ENCODE assay signal across 19 cellular contexts in genomic region chr9:5375790-5376477, GRCh38. TPM values are rescaled to one million over a fixed set of nuclear protein-coding genes. Genes with fewer than 3 reads are reported as not detected.
DNase-seq lines count a peak whose midpoint lies in the region; ATAC-seq and TF ChIP-seq lines count a peak whose summit lies in the region.
"Had no signal": no experiment of that assay in that cellular context is flagged by ENCODE, and none has a peak within 500 bp of the region (broad histone marks: within the 10 kb centered on the region; RNA-seq: fewer than 3 reads in every experiment).

No MANE protein-coding gene starts in this region.

- peaks cover 15% of the 10 kb centered on the region for H3K36me3 Mint-ChIP-seq in activated T-helper 1 cell treated with anti-CD3 and anti-CD28 coated beads, Interleukin-12 subunit alpha, Interleukin-12 subunit beta, Interleukin-2, Interleukin-4 antibody, amounts not matched to agents 30 ng/mL and 10 ng/mL and 1 ng/mL, durations not matched to agents 14 hours and 24 hours and 36 hours (ENCODE audit: low read depth)

- H3K9me3 ChIP-seq in gastrocnemius medialis, result no peaks in the 10 kb centered on the region
- H3K9me3 ChIP-seq: breast epithelium, prostate gland had no signal

- peak overlapping the region; percentile 84 for H3K27ac Mint-ChIP-seq in activated T-helper 1 cell treated with anti-CD3 and anti-CD28 coated beads, Interleukin-12 subunit alpha, Interleukin-12 subunit beta, Interleukin-2, Interleukin-4 antibody, amounts not matched to agents 30 ng/mL and 10 ng/mL and 1 ng/mL, durations not matched to agents 14 hours and 24 hours and 36 hours
- H3K27ac Mint-ChIP-seq: HFFc6, nephron progenitor cell had no signal

- TF ChIP-seq CTCF in gastrocnemius medialis (IDR thresholded peaks at IDR 0.05 in 4 of 5, conservative IDR thresholded peaks at IDR 0.05 in 1 of 5), result no peak

- ATAC-seq in gastrocnemius medialis, result no peak
- ATAC-seq: K562 had no signal

- in situ Hi-C loops in gastrocnemius medialis (cut with MboI; ENCODE audit: low sequenced_read_pairs in 4 of 4), result no loop called here

- peaks cover 32% of the 10 kb centered on the region for H3K4me1 Mint-ChIP-seq in activated T-helper 1 cell treated with anti-CD3 and anti-CD28 coated beads, Interleukin-12 subunit alpha, Interleukin-12 subunit beta, Interleukin-2, Interleukin-4 antibody, amounts not matched to agents 30 ng/mL and 10 ng/mL and 1 ng/mL, durations not matched to agents 14 hours and 24 hours and 36 hours (ENCODE audit: low read depth)
- H3K4me1 Mint-ChIP-seq: nephron progenitor cell had no signal

- H3K27me3 Mint-ChIP-seq in activated T-helper 1 cell treated with anti-CD3 and anti-CD28 coated beads, Interleukin-12 subunit alpha, Interleukin-12 subunit beta, Interleukin-2, Interleukin-4 antibody, amounts not matched to agents 30 ng/mL and 10 ng/mL and 1 ng/mL, durations not matched to agents 14 hours and 24 hours and 36 hours (ENCODE audit: insufficient read depth), result no peaks in the 10 kb centered on the region

- no peak overlapping the region for H3K27ac ChIP-seq in gastrocnemius medialis
- H3K27ac ChIP-seq: breast epithelium, HL-60, prostate gland had no signal

- H3K4me3 Mint-ChIP-seq in activated T-helper 1 cell treated with anti-CD3 and anti-CD28 coated beads, Interleukin-12 subunit alpha, Interleukin-12 subunit beta, Interleukin-2, Interleukin-4 antibody, amounts not matched to agents 30 ng/mL and 10 ng/mL and 1 ng/mL, durations not matched to agents 14 hours and 24 hours and 36 hours, result no peak overlapping the region
- H3K4me3 Mint-ChIP-seq: HFFc6, nephron progenitor cell had no signal

- intact Hi-C loops in activated T-helper 1 cell treated with anti-CD3 and anti-CD28 coated beads, Interleukin-12 subunit alpha, Interleukin-12 subunit beta, Interleukin-2, Interleukin-4 antibody, amounts not matched to agents 30 ng/mL and 10 ng/mL and 1 ng/mL, durations not matched to agents 14 hours and 24 hours and 36 hours (cut with micrococcal nuclease), result loop anchor here (1.0 to 10.0 kb wide), 5 partner anchors 12 to 451 kb away; partner anchors contain the start of gene RLN1
- intact Hi-C loops in gastrocnemius medialis (cut with DNase I; ENCODE audit: low total_unique reads), result no loop called here

- DNase-seq in ELR (ENCODE audit: low read depth), result peak; percentile 58
- DNase-seq in HCEC 1CT, result peak; percentile 6
- no peak for DNase-seq in activated T-helper 1 cell treated with anti-CD3 and anti-CD28 coated beads, Interleukin-12 subunit alpha, Interleukin-12 subunit beta, Interleukin-2, Interleukin-4 antibody, amounts not matched to agents 30 ng/mL and 10 ng/mL and 1 ng/mL, durations not matched to agents 14 hours and 24 hours and 36 hours (ENCODE audit: low spot score)
- DNase-seq in glomerular endothelial cell (ENCODE audit: extremely low read depth, low read depth, low spot score), result peak; percentile 66
- DNase-seq in gastrocnemius medialis, result no peak
- no peak for DNase-seq in NCI-H146 treated with DMSO at 0.1 percent for 48 hours (lab: John Stamatoyannopoulos, UW; ENCODE audit: unreplicated experiment)
- no peak for DNase-seq in H7
- DNase-seq: HFFc6; kidney; mesendoderm; NCI-H1092 treated with DMSO at 0.1 percent for 48 hours; nephron progenitor cell; SIG-M5; stimulated activated CD4-positive, alpha-beta T cell treated with anti-CD3 and anti-CD28 coated beads, Interleukin-4, amount 100 ng/mL, for 4 hours had no signal

- H3K36me3 ChIP-seq in gastrocnemius medialis (no peaks in the 10 kb centered on the region), H7 (replicated peaks; ENCODE audit: control insufficient read depth, insufficient read depth, low read length) (no peaks in the 10 kb centered on the region)
- H3K36me3 ChIP-seq: breast epithelium, prostate gland had no signal

- H3K9me3 Mint-ChIP-seq in activated T-helper 1 cell treated with anti-CD3 and anti-CD28 coated beads, Interleukin-12 subunit alpha, Interleukin-12 subunit beta, Interleukin-2, Interleukin-4 antibody, amounts not matched to agents 30 ng/mL and 10 ng/mL and 1 ng/mL, durations not matched to agents 14 hours and 24 hours and 36 hours, result no peaks in the 10 kb centered on the region
- H3K9me3 Mint-ChIP-seq: HFFc6 had no signal

- H3K27me3 ChIP-seq in gastrocnemius medialis (no peaks in the 10 kb centered on the region), H7 (ENCODE audit: control insufficient read depth, insufficient read depth, low read length) (no peaks in the 10 kb centered on the region)
- H3K27me3 ChIP-seq: breast epithelium had no signal

- H3K4me3 ChIP-seq in gastrocnemius medialis (no peak overlapping the region), H7 (ENCODE audit: insufficient read depth, low read depth, low read length) (no peak overlapping the region)
- H3K4me3 ChIP-seq: breast epithelium, K562, prostate gland, smooth muscle cell had no signal

- no peak for TF ChIP-seq POLR2A in gastrocnemius medialis (IDR thresholded peaks at IDR 0.05)

- no peaks in the 10 kb centered on the region for H3K4me1 ChIP-seq in gastrocnemius medialis
- H3K4me1 ChIP-seq: breast epithelium, prostate gland had no signal

RNA-seq across cellular contexts. Expression of gene RLN1, which starts 36.3 kb away (rescaled TPM):
- 0.70 TPM in 1 of 2 replicates, not detected in the other for total RNA-seq in activated T-helper 1 cell treated with anti-CD3 and anti-CD28 coated beads, Interleukin-12 subunit alpha, Interleukin-12 subunit beta, Interleukin-2, Interleukin-4 antibody, amounts not matched to agents 30 ng/mL and 10 ng/mL and 1 ng/mL, durations not matched to agents 14 hours and 24 hours and 36 hours
- total RNA-seq in glomerular endothelial cell (not detected in 2 replicates), gastrocnemius medialis (not detected)
- total RNA-seq in H7 (2014; rRNA removed; shearing (Covaris generic)), result 0.30 and 0.42 TPM in 2 replicates
- total RNA-seq: HFFc6, K562, smooth muscle cell had no signal

Comparison
In these comparisons a context has a peak if more than half of its experiments do, and no peak if none do; other contexts are left out.
1. DNase-seq: peak in ELR (single experiment), HCEC 1CT (single experiment) and glomerular endothelial cell (single experiment); none in activated T-helper 1 cell treated with anti-CD3 and anti-CD28 coated beads, Interleukin-12 subunit alpha, Interleukin-12 subunit beta, Interleukin-2, Interleukin-4 antibody, amounts not matched to agents 30 ng/mL and 10 ng/mL and 1 ng/mL, durations not matched to agents 14 hours and 24 hours and 36 hours (single experiment), gastrocnemius medialis (0 of 2), NCI-H146 treated with DMSO at 0.1 percent for 48 hours (single experiment) and H7 (single experiment).